ENCODE assay signal across 23 cellular contexts in genomic region chr6:47405273-47405672, GRCh38.
DNase-seq lines count a peak whose midpoint lies in the region; ATAC-seq, FAIRE-seq and TF ChIP-seq lines count a peak whose summit lies in the region.
"Had no signal": no experiment of that assay in that cellular context is flagged by ENCODE, and none has a peak within 500 bp of the region (broad histone marks: within the 10 kb centered on the region; RNA-seq: fewer than 3 reads in every experiment).

No MANE protein-coding gene starts in this region.

- no peaks in the 10 kb centered on the region for H3K36me3 ChIP-seq in H1 (ENCODE audit: control insufficient read depth in 2 of 4, insufficient read depth in 4 of 4, low read length in 3 of 4)
- H3K36me3 ChIP-seq: BE2C, pancreas, upper lobe of left lung had no signal

- H2BK120ac ChIP-seq in H1 (replicated peaks; ENCODE audit: low read depth, low read length) = no peak overlapping the region

- no peak overlapping the region for H3K4me3 ChIP-seq in H1 (ENCODE audit: extremely low read depth in 1 of 4, insufficient read depth in 2 of 4, low read depth in 3 of 4, low read length in 4 of 4)
- H3K4me3 ChIP-seq: pancreas, upper lobe of left lung had no signal

- H3K56ac ChIP-seq in H1 (replicated peaks; ENCODE audit: insufficient read length, low read depth, low read length) = no peak overlapping the region

- no peak overlapping the region for H3K9ac ChIP-seq in H1 (replicated peaks in 1 of 4; ENCODE audit: extremely low read depth in 1 of 4, low read depth in 3 of 4, low read length in 3 of 4)

- WGBS in H1 (ENCODE audit: extremely low coverage in 1 of 2, insufficient coverage in 1 of 2, insufficient read length in 1 of 2, insufficient replicate concordance in 2 of 2, low coverage in 1 of 2, low lambda C conversion rate in 2 of 2, missing lambda C conversion rate in 1 of 2), 2 experiments = 71% methylated on average over 5 of the region's 5 CpGs; no CpG with 5 or more reads in 1 of the 2 experiments

- H3K4me3 Mint-ChIP-seq in chondrocyte (ENCODE audit: unreplicated experiment) = no peak overlapping the region
- H3K4me3 Mint-ChIP-seq: effector memory CD8-positive, alpha-beta T cell; naive thymus-derived CD8-positive, alpha-beta T cell; T-helper 1 cell treated with Interleukin-12 subunit alpha and Interleukin-12 subunit beta and Interleukin-4 antibody, amounts not matched to agents 30 μg/mL and 1 μg/mL, for 36 hours had no signal

- H3K27ac Mint-ChIP-seq in chondrocyte (ENCODE audit: unreplicated experiment) = no peak overlapping the region
- H3K27ac Mint-ChIP-seq: effector memory CD8-positive, alpha-beta T cell; naive thymus-derived CD8-positive, alpha-beta T cell; T-helper 1 cell treated with Interleukin-12 subunit alpha and Interleukin-12 subunit beta and Interleukin-4 antibody, amounts not matched to agents 30 μg/mL and 1 μg/mL, for 36 hours had no signal

- no peak for FAIRE-seq in H1 (lab: Jason Lieb, UNC)
- FAIRE-seq: GM12891, pancreas had no signal

- H4K91ac ChIP-seq in H1 (replicated peaks; ENCODE audit: insufficient read length, low read length) = no peak overlapping the region

- TF ChIP-seq EP300 in H1 (IDR thresholded peaks at IDR 0.05; ENCODE audit: borderline replicate concordance in 1 of 2, low read depth in 2 of 2, low read length in 2 of 2) = no peak

- 0 out of 2 replicates have a peak overlapping the region, but pooled peaks have one; percentile 38 for H2AFZ ChIP-seq in H1 (ENCODE audit: low read length)

- H2BK15ac ChIP-seq in H1 (ENCODE audit: low read length) = no peak overlapping the region

- no peaks in the 10 kb centered on the region for H3K36me3 Mint-ChIP-seq in chondrocyte (ENCODE audit: low read depth)
- H3K36me3 Mint-ChIP-seq: naive thymus-derived CD8-positive, alpha-beta T cell had no signal

- no peak overlapping the region for H2AK5ac ChIP-seq in H1 (ENCODE audit: low read depth, low read length)

- no peaks in the 10 kb centered on the region for H3K27me3 Mint-ChIP-seq in chondrocyte (ENCODE audit: low read depth)

- no peaks in the 10 kb centered on the region for H3K79me2 ChIP-seq in H1 (ENCODE audit: control insufficient read depth in 1 of 2, insufficient read depth in 2 of 2, low read length in 2 of 2)

- H4K8ac ChIP-seq in H1 (ENCODE audit: extremely low read depth, insufficient read depth, low read length) = no peak overlapping the region

- H3K27ac ChIP-seq in H1 (ENCODE audit: low read depth, low read length) = no peak overlapping the region
- H3K27ac ChIP-seq: upper lobe of left lung, VCaP had no signal

- no peak overlapping the region for H2BK5ac ChIP-seq in H1 (ENCODE audit: low read depth, low read length)

- H4K20me1 ChIP-seq in H1 (replicated peaks in 1 of 2; ENCODE audit: control insufficient read depth in 1 of 2, insufficient read depth in 2 of 2, low read length in 2 of 2) = no peaks in the 10 kb centered on the region

- H3K4me2 ChIP-seq in H1 (ENCODE audit: insufficient read depth in 1 of 2, low read depth in 2 of 2, low read length in 2 of 2) = no peak overlapping the region

- CTCF ChIA-PET in H1 (lab: Charles Lee; ENCODE audit: partially characterized antibody) = interaction anchor here (2.3 kb wide), 1 partner anchor 9 kb away, joined by 9 read pairs; no protein-coding TSS in a partner anchor

- in situ Hi-C loops in GM13976 (cut with MboI; ENCODE audit: low sequenced_read_pairs, unreplicated experiment) = loop anchor here (25.0 kb wide), 1 partner anchor 332 kb away; no protein-coding TSS in a partner anchor

- H3K14ac ChIP-seq in H1 (ENCODE audit: insufficient read length) = no peak overlapping the region

- H3K23me2 ChIP-seq in H1 (ENCODE audit: low read depth, low read length) = no peaks in the 10 kb centered on the region

- H3K79me1 ChIP-seq in H1 (ENCODE audit: low read depth, low read length) = no peaks in the 10 kb centered on the region

- no peak for TF ChIP-seq CTCF in H1 (IDR thresholded peaks at IDR 0.05; ENCODE audit: control extremely low read depth in 1 of 3, insufficient read depth in 1 of 3, low read depth in 1 of 3, low read length in 3 of 3)
- no peak for TF ChIP-seq CTCF in chondrocyte (IDR thresholded peaks at IDR 0.05)
- no peak for TF ChIP-seq CTCF in GM13976 (IDR thresholded peaks at IDR 0.05; ENCODE audit: borderline replicate concordance, control extremely low read depth, extremely low read depth, insufficient read depth, missing control alignments)

- H2BK20ac ChIP-seq in H1 (ENCODE audit: low read length) = no peak overlapping the region

- no peaks in the 10 kb centered on the region for H3K9me3 Mint-ChIP-seq in chondrocyte (ENCODE audit: low read depth)
- H3K9me3 Mint-ChIP-seq: effector memory CD8-positive, alpha-beta T cell; naive thymus-derived CD8-positive, alpha-beta T cell; T-helper 1 cell treated with Interleukin-12 subunit alpha and Interleukin-12 subunit beta and Interleukin-4 antibody, amounts not matched to agents 30 μg/mL and 1 μg/mL, for 36 hours had no signal

- no peak for TF ChIP-seq POLR2A in H1 (IDR thresholded peaks at IDR 0.05; ENCODE audit: control extremely low read depth in 1 of 2, low read depth in 2 of 2, low read length in 2 of 2)

- H3K9me3 ChIP-seq in H1 (ENCODE audit: insufficient read depth in 2 of 2, low read depth in 1 of 2, low read length in 1 of 2) = no peaks in the 10 kb centered on the region
- H3K9me3 ChIP-seq: BE2C, pancreas, upper lobe of left lung had no signal

- H3K23ac ChIP-seq in H1 (ENCODE audit: insufficient read length) = no peak overlapping the region

- no peaks in the 10 kb centered on the region for H3K27me3 ChIP-seq in H1 (replicated peaks in 1 of 4; ENCODE audit: control insufficient read depth in 3 of 4, extremely low read depth in 1 of 4, insufficient read depth in 3 of 4, low read length in 3 of 4)
- H3K27me3 ChIP-seq: BE2C, pancreas, upper lobe of left lung had no signal

- H3K4me1 Mint-ChIP-seq in chondrocyte (ENCODE audit: low read depth) = peaks cover 19% of the 10 kb centered on the region

- no peak for TF ChIP-seq RAD21 in H1 (IDR thresholded peaks at IDR 0.05 in 1 of 2, conservative IDR thresholded peaks at IDR 0.05 in 1 of 2; ENCODE audit: low read depth in 2 of 2, low read length in 2 of 2)

- H2BK12ac ChIP-seq in H1 (ENCODE audit: low read depth, low read length) = no peak overlapping the region

- POLR2A ChIA-PET in H1 (lab: Charles Lee; ENCODE audit: partially characterized antibody) = interaction anchor here (1.7 kb wide), 1 partner anchor 72 kb away, joined by 5 read pairs; the partner anchor contains the start of gene CD2AP

- no peak for ATAC-seq in GM18870 (IDR thresholded peaks at IDR 0.05; ENCODE audit: unreplicated experiment)
- ATAC-seq: effector memory CD8-positive, alpha-beta T cell; naive thymus-derived CD8-positive, alpha-beta T cell; pancreas; stimulated activated naive CD8-positive, alpha-beta T cell treated with anti-CD3 and anti-CD28 coated beads, Interleukin-15, Interleukin-2, amounts not matched to agents 100 U/mL and 50 U/mL, for 24 hours had no signal

- H4K5ac ChIP-seq in H1 (ENCODE audit: insufficient read length, low read depth, low read length) = no peak overlapping the region

- no peak overlapping the region for H3K18ac ChIP-seq in H1 (ENCODE audit: extremely low read depth, low read length)

- H3K4me1 ChIP-seq in H1 (replicated peaks in 1 of 4; ENCODE audit: control insufficient read depth in 3 of 4, insufficient read depth in 4 of 4, low read length in 3 of 4) = 0 out of 7 replicates have a peak, but pooled peaks cover 0 to 2% (median 0%) of the 10 kb centered on the region in 4 experiments
- H3K4me1 ChIP-seq: BE2C, pancreas had no signal

- peak; percentile 15 for DNase-seq in DMS79 treated with DMSO at 0.1 percent for 48 hours (lab: John Stamatoyannopoulos, UW)
- DNase-seq in DMS79 (lab: John Stamatoyannopoulos, UW) = no peak
- DNase-seq in NCI-H2029 (lab: John Stamatoyannopoulos, UW) = peak; percentile 48
- no peak for DNase-seq in H1 (ENCODE audit: low read depth in 1 of 2, low spot score in 2 of 2)
- DNase-seq in renal cortical epithelial cell (ENCODE audit: low read depth) = peak; percentile 93
- no peak for DNase-seq in chondrocyte (ENCODE audit: low spot score)
- DNase-seq in GM13976 (ENCODE audit: low spot score) = no peak
- DNase-seq: 8988T; amniotic stem cell; BE2C; effector memory CD8-positive, alpha-beta T cell; HCEC 1CT; IMR-90; naive thymus-derived CD8-positive, alpha-beta T cell; NCI-H1930; pancreas; stimulated activated CD4-positive, alpha-beta T cell treated with anti-CD3 and anti-CD28 coated beads, Interleukin-2, amount 100 ng/mL, for 24 hours; stimulated activated naive CD8-positive, alpha-beta T cell treated with anti-CD3 and anti-CD28 coated beads, Interleukin-15, Interleukin-2, amounts not matched to agents 100 U/mL and 50 U/mL, for 24 hours; upper lobe of left lung had no signal

- H3K4ac ChIP-seq in H1 (replicated peaks; ENCODE audit: insufficient read length, low read depth, low read length) = no peak overlapping the region

TF ChIP-seq in H1, 55 proteins besides CTCF, POLR2A, EP300 and RAD21:
- no peak for TF ChIP-seq EZH2 (IDR thresholded peaks at IDR 0.05; ENCODE audit: low read depth, low read length, severe bottlenecking)
- no peak for TF ChIP-seq EGR1 (IDR thresholded peaks at IDR 0.05; ENCODE audit: borderline replicate concordance, low read depth, low read length)
- no peak for TF ChIP-seq HDAC2 (IDR thresholded peaks at IDR 0.05; ENCODE audit: borderline replicate concordance in 1 of 2, low read depth in 2 of 2, low read length in 2 of 2)
- no peak for TF ChIP-seq SP2 (IDR thresholded peaks at IDR 0.05; ENCODE audit: low read length)
- no peak for TF ChIP-seq SIRT6 (IDR thresholded peaks at IDR 0.05; ENCODE audit: low read length)

Comparison
In these comparisons a context has a peak if more than half of its experiments do, and no peak if none do; other contexts are left out.
1. DNase-seq: peak in DMS79 treated with DMSO at 0.1 percent for 48 hours (single experiment), NCI-H2029 (single experiment) and renal cortical epithelial cell (single experiment); none in DMS79 (single experiment), H1 (0 of 2), chondrocyte (single experiment) and GM13976 (single experiment).